Comparison of ENCODE assay signal across 1 cellular context in the genomic region with DNA sequence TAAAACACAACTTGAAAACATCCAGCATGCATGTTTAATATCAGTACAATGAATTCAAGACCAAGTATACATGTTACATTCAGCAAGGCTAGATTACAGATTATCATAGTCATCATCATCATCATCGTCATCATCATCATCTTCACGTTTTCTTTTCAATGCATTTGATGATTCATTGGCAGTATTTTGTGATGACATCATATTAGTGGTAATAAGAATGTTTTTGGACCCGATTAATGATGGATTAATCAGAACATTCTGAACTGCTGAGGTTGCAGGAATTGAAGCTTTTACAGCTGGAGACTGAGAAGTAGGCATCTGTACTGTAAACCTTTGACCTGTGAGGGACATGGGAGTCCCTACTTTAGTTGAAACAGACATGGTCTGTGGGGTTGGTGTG.
TF ChIP-seq lines count a peak whose summit lies in the region.

No MANE protein-coding gene starts in this region.

TF ChIP-seq in A549, 52 proteins besides CTCF, POLR2A, EP300 and RAD21:
- TF ChIP-seq, protein P1, sequence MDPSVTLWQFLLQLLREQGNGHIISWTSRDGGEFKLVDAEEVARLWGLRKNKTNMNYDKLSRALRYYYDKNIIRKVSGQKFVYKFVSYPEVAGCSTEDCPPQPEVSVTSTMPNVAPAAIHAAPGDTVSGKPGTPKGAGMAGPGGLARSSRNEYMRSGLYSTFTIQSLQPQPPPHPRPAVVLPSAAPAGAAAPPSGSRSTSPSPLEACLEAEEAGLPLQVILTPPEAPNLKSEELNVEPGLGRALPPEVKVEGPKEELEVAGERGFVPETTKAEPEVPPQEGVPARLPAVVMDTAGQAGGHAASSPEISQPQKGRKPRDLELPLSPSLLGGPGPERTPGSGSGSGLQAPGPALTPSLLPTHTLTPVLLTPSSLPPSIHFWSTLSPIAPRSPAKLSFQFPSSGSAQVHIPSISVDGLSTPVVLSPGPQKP (IDR thresholded peaks at IDR 0.05; ENCODE audit: low read depth, low read length): no peak
- TF ChIP-seq HDAC2 (IDR thresholded peaks at IDR 0.05) (no peak), MAFK (IDR thresholded peaks at IDR 0.05; ENCODE audit: partially characterized antibody) (peak; percentile 91), ZNF302 (CRISPR knock-in tag; IDR thresholded peaks at IDR 0.05) (no peak), NFE2L2 (conservative IDR thresholded peaks at IDR 0.05; ENCODE audit: low read length) (no peak), RARB (CRISPR knock-in tag; IDR thresholded peaks at IDR 0.05) (no peak), SREBF2 (IDR thresholded peaks at IDR 0.05) (no peak), KDM1A (IDR thresholded peaks at IDR 0.05; ENCODE audit: low read depth) (no peak), RFX5 (IDR thresholded peaks at IDR 0.05) (no peak), EHMT2 (IDR thresholded peaks at IDR 0.05; ENCODE audit: low read depth) (no peak), FOSL2 (IDR thresholded peaks at IDR 0.05) (no peak), FOSL2 (CRISPR knock-in tag; IDR thresholded peaks at IDR 0.05) (peak; percentile 68)
- TF ChIP-seq, protein P2, sequence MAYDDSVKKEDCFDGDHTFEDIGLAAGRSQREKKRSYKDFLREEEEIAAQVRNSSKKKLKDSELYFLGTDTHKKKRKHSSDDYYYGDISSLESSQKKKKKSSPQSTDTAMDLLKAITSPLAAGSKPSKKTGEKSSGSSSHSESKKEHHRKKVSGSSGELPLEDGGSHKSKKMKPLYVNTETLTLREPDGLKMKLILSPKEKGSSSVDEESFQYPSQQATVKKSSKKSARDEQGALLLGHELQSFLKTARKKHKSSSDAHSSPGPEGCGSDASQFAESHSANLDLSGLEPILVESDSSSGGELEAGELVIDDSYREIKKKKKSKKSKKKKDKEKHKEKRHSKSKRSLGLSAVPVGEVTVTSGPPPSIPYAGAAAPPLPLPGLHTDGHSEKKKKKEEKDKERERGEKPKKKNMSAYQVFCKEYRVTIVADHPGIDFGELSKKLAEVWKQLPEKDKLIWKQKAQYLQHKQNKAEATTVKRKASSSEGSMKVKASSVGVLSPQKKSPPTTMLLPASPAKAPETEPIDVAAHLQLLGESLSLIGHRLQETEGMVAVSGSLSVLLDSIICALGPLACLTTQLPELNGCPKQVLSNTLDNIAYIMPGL (CRISPR knock-in tag; IDR thresholded peaks at IDR 0.05; ENCODE audit: borderline replicate concordance): no peak
- TF ChIP-seq, protein P3, sequence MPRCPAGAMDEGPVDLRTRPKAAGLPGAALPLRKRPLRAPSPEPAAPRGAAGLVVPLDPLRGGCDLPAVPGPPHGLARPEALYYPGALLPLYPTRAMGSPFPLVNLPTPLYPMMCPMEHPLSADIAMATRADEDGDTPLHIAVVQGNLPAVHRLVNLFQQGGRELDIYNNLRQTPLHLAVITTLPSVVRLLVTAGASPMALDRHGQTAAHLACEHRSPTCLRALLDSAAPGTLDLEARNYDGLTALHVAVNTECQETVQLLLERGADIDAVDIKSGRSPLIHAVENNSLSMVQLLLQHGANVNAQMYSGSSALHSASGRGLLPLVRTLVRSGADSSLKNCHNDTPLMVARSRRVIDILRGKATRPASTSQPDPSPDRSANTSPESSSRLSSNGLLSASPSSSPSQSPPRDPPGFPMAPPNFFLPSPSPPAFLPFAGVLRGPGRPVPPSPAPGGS (IDR thresholded peaks at IDR 0.05): no peak
- TF ChIP-seq, protein P4, sequence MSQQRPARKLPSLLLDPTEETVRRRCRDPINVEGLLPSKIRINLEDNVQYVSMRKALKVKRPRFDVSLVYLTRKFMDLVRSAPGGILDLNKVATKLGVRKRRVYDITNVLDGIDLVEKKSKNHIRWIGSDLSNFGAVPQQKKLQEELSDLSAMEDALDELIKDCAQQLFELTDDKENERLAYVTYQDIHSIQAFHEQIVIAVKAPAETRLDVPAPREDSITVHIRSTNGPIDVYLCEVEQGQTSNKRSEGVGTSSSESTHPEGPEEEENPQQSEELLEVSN (IDR thresholded peaks at IDR 0.05; ENCODE audit: borderline replicate concordance, low read depth): no peak
